Comparison of ENCODE assay signal across 8 cellular contexts in genomic region chr1:61254629-61255323, GRCh38.
DNase-seq lines count a peak whose midpoint lies in the region; ATAC-seq lines count a peak whose summit lies in the region.

No MANE protein-coding gene starts in this region.

- peak; percentile 16 for DNase-seq in AG08396 (ENCODE audit: low spot score)
- DNase-seq in NCI-H2171 (lab: John Stamatoyannopoulos, UW) = peak; percentile 87
- no peak for DNase-seq in NCI-H1105 treated with DMSO at 0.1 percent for 48 hours (lab: John Stamatoyannopoulos, UW)
- no peak for DNase-seq in islet precursor cell

- no peak overlapping the region for H3K27ac ChIP-seq in duodenal mucosa (ENCODE audit: low read depth, low read length)
- H3K27ac ChIP-seq in mucosa of rectum (ENCODE audit: low read depth in 2 of 2, low read length in 2 of 2) = peak overlapping the region; percentile 32 to 43

- ATAC-seq in HG03520 (IDR thresholded peaks at IDR 0.05; ENCODE audit: unreplicated experiment) (no peak), GM18502 (IDR thresholded peaks at IDR 0.05; ENCODE audit: poor library complexity, unreplicated experiment) (no peak)

- H3K9me3 ChIP-seq in duodenal mucosa (ENCODE audit: control insufficient read depth in 1 of 2, low read length in 2 of 2) = no peaks in the 10 kb centered on the region
- H3K9me3 ChIP-seq in mucosa of rectum (ENCODE audit: control insufficient read depth in 2 of 2, low read length in 2 of 2) = no peaks in the 10 kb centered on the region

- H3K27me3 ChIP-seq in duodenal mucosa (ENCODE audit: control insufficient read depth in 1 of 2, insufficient read depth in 2 of 2, low read length in 2 of 2) (no peaks in the 10 kb centered on the region), mucosa of rectum (ENCODE audit: control insufficient read depth in 2 of 2, insufficient read depth in 2 of 2, low read length in 2 of 2) (no peaks in the 10 kb centered on the region)

- H3K9ac ChIP-seq in duodenal mucosa (ENCODE audit: low read depth in 1 of 2, low read length in 2 of 2) (no peak overlapping the region), mucosa of rectum (ENCODE audit: low read depth in 1 of 2, low read length in 2 of 2) (no peak overlapping the region)

- H3K4me3 ChIP-seq in duodenal mucosa (ENCODE audit: low read depth in 1 of 2, low read length in 2 of 2) (peak overlapping the region; percentile 4 to 27), mucosa of rectum (ENCODE audit: low read length in 2 of 2) (peak overlapping the region; percentile 25 to 51)

- no peaks in the 10 kb centered on the region for H3K36me3 ChIP-seq in duodenal mucosa (ENCODE audit: control insufficient read depth in 1 of 2, insufficient read depth in 2 of 2, low read length in 2 of 2)
- H3K36me3 ChIP-seq in mucosa of rectum (ENCODE audit: control insufficient read depth in 2 of 2, insufficient read depth in 2 of 2, low read length in 2 of 2) = no peaks in the 10 kb centered on the region

- peaks cover 21 to 27% of the 10 kb centered on the region in 2 donors for H3K4me1 ChIP-seq in duodenal mucosa (ENCODE audit: control insufficient read depth in 1 of 2, insufficient read depth in 2 of 2, low read length in 2 of 2)
- peaks cover 7 to 19% of the 10 kb centered on the region in 2 donors for H3K4me1 ChIP-seq in mucosa of rectum (ENCODE audit: control insufficient read depth in 2 of 2, insufficient read depth in 2 of 2, low read length in 2 of 2)

Comparison
In these comparisons a context has a peak if more than half of its experiments do, and no peak if none do; other contexts are left out.
1. DNase-seq: peak in AG08396 (single experiment) and NCI-H2171 (single experiment); none in NCI-H1105 treated with DMSO at 0.1 percent for 48 hours (single experiment) and islet precursor cell (single experiment).